3 cellular contexts compared by ENCODE assay signal in the genomic region with DNA sequence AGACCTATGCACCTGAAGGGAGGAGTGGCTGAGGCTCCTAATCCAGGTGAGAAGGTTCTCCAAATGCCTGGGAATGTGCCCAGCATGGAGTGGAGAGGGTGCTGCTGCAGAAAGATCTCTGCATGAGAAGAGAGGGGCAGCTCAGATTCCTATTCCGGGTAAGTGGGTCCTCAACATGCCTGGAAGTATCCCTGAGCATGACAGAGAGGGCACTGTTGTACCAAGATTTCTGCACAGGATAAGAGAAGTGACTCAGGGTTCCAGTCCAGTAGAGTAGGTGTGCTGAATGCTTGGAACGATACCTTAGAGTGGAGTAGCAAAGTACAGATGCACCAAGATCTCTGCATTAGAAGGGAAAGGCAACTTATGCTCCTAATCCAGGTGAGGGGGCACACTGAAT. TPM values are rescaled to one million over a fixed set of nuclear protein-coding genes. Genes with fewer than 3 reads are reported as not detected.
"Had no signal": no experiment of that assay in that cellular context is flagged by ENCODE, and none has a peak within 500 bp of the region (broad histone marks: within the 10 kb centered on the region; RNA-seq: fewer than 3 reads in every experiment).

No MANE protein-coding gene starts in this region.

RNA-seq across cellular contexts. Expression of gene CST1, which starts 15.8 kb away (rescaled TPM):
- total RNA-seq: LHCN-M2, MCF 10A, NCI-H460 had no signal

RNA-seq across cellular contexts. Expression of gene CST4, which starts 46.1 kb away (rescaled TPM):
- total RNA-seq: LHCN-M2, MCF 10A had no signal
